1 cellular context compared by ENCODE assay signal in genomic region chr6:160260283-160261119, GRCh38.
TF ChIP-seq lines count a peak whose summit lies in the region.

No MANE protein-coding gene starts in this region.

TF ChIP-seq in A549, 52 proteins besides CTCF, POLR2A, EP300 and RAD21 (continued from another document):
- TF ChIP-seq PBX3 (IDR thresholded peaks at IDR 0.05) (no peak), ZFP36 (IDR thresholded peaks at IDR 0.05; ENCODE audit: borderline replicate concordance, partially characterized antibody) (no peak), FOXS1 (CRISPR knock-in tag; IDR thresholded peaks at IDR 0.05) (no peak), SREBF2 (IDR thresholded peaks at IDR 0.05) (no peak), TP53 (CRISPR knock-in tag; IDR thresholded peaks at IDR 0.05) (no peak), ELK1 (IDR thresholded peaks at IDR 0.05; ENCODE audit: low read depth, low read length) (no peak), HOXB5 (CRISPR knock-in tag; IDR thresholded peaks at IDR 0.05) (no peak), ESRRA (IDR thresholded peaks at IDR 0.05; ENCODE audit: borderline replicate concordance, low read length) (no peak), KDM5A (IDR thresholded peaks at IDR 0.05) (no peak), HMGXB4 (CRISPR knock-in tag; IDR thresholded peaks at IDR 0.05; ENCODE audit: borderline replicate concordance) (no peak)
TF ChIP-seq in A549: peak in this region for 0.
